9 cellular contexts compared by ENCODE assay signal in the genomic region with DNA sequence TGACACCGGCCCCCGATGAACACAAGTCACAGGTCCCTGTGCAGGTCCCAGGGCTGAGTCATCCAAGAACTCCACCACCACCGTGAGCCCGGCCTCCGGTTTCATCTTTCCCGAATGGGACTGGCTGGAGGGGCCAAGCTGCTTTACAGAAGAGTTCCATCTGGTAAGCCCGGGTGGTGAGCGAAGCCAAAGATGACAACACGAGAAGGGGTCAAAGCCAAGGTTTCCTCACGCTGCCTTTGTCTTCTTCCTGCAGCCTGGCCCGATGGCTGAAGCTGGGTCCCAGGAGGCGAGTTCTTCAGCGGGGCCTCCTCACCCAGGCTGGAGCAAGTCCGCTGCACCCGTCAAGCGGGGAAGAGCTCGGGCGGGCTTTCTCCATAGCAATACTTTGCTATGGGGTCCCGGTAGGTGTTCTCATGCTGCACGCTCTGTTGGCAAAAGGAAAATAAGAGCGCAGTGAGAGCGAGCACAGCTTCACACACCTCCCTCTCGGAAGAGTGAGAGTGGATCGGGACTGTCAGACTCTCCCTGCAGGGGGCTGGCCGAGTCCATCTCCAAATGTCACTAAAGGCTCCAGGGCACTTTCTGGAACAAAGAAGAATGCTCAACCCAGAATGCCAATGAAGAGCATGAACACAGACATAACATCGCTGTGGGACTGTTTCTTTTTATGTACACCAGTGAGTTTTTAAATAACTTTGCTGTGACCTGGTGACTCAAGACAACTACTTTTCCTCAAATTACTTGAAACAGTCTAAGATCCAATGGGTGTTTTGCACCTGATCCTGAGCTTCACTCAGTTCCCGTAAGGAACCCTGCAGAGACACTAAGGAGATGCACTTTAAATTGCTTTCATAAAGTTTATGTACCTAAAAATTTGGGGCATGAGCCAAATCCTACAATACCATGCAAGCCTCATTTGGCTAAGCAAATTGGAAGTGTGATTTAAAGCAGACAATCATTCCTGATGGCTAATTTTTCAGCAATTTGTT.
DNase-seq lines count a peak whose midpoint lies in the region; ATAC-seq and TF ChIP-seq lines count a peak whose summit lies in the region.
"Had no signal": no experiment of that assay in that cellular context is flagged by ENCODE, and none has a peak within 500 bp of the region (broad histone marks: within the 10 kb centered on the region; RNA-seq: fewer than 3 reads in every experiment).

No MANE protein-coding gene starts in this region.

- H3K27ac ChIP-seq in brain microvascular endothelial cell = no peak overlapping the region

- H3K4me3 ChIP-seq in brain microvascular endothelial cell (ENCODE audit: low read depth, low read length) (no peak overlapping the region), skeletal muscle cell (ENCODE audit: low read depth, low read length) (peak overlapping the region; percentile 4)

- ATAC-seq in GM21390 (IDR thresholded peaks at IDR 0.05; ENCODE audit: unreplicated experiment) = no peak

- peaks cover 8% of the 10 kb centered on the region for H3K36me3 ChIP-seq in brain microvascular endothelial cell (replicated peaks)

- H3K27me3 ChIP-seq in brain microvascular endothelial cell (replicated peaks) = no peaks in the 10 kb centered on the region

- in situ Hi-C loops in brain microvascular endothelial cell (cut with HindIII; ENCODE audit: low pct_ligation_motif_present, low sequenced_read_pairs) = no loop called here

- peak; percentile 70 for DNase-seq in GM03348 (ENCODE audit: low spot score)
- peak; percentile 55 for DNase-seq in brain microvascular endothelial cell
- peak; percentile 31 for DNase-seq in iris pigment epithelial cell (ENCODE audit: low read depth)
- DNase-seq in skeletal muscle cell (ENCODE audit: low read depth) = no peak
- no peak for DNase-seq in effector CD4-positive, alpha-beta T cell
- no peak for DNase-seq in HPDE6-E6E7 (ENCODE audit: extremely low spot score)
- DNase-seq in NCI-H774 (lab: John Stamatoyannopoulos, UW) = no peak
- DNase-seq: NCI-H187 treated with DMSO at 0.1 percent for 48 hours had no signal

- TF ChIP-seq CTCF in brain microvascular endothelial cell (IDR thresholded peaks at IDR 0.05; ENCODE audit: low read depth, low read length, missing control alignments) = no peak

Comparison
In these comparisons a context has a peak if more than half of its experiments do, and no peak if none do; other contexts are left out.
1. DNase-seq: peak in GM03348 (single experiment), brain microvascular endothelial cell (single experiment) and iris pigment epithelial cell (single experiment); none in skeletal muscle cell (single experiment), effector CD4-positive, alpha-beta T cell (single experiment), HPDE6-E6E7 (single experiment) and NCI-H774 (single experiment).